Comparison of ENCODE assay signal across 1 cellular context in the genomic region with DNA sequence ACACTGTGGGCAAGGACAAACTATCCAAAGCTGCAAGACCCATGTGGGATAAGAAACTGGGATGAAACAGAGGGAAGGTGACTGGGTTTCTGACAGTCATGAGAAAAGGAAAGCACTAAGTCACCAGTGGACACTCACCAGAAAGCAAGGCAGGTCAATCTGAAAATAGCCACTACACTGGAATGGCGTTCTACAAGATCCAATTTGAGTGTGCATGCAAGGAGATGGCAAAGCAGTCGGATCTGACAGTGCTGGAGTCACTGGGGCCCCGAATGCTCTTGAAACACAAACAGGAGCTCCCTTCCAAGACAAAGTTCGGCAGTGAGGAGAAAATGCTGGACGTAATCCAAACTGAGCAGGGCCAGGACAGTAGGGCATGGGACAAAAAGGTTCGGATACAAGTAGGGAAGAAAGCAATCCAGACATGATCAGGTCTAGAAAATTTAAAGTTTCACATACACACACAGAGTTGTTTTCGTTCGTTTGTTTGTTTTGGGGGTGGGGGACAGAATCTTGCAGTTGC.
A peak's percentile ranks its signal among the peaks of the same experiment; 100 is the strongest.
TF ChIP-seq lines count a peak whose summit lies in the region.

No MANE protein-coding gene starts in this region.

TF ChIP-seq in HepG2, 621 proteins besides CTCF, POLR2A, EP300 and RAD21 (continued from another document):
- TF ChIP-seq, protein P1, sequence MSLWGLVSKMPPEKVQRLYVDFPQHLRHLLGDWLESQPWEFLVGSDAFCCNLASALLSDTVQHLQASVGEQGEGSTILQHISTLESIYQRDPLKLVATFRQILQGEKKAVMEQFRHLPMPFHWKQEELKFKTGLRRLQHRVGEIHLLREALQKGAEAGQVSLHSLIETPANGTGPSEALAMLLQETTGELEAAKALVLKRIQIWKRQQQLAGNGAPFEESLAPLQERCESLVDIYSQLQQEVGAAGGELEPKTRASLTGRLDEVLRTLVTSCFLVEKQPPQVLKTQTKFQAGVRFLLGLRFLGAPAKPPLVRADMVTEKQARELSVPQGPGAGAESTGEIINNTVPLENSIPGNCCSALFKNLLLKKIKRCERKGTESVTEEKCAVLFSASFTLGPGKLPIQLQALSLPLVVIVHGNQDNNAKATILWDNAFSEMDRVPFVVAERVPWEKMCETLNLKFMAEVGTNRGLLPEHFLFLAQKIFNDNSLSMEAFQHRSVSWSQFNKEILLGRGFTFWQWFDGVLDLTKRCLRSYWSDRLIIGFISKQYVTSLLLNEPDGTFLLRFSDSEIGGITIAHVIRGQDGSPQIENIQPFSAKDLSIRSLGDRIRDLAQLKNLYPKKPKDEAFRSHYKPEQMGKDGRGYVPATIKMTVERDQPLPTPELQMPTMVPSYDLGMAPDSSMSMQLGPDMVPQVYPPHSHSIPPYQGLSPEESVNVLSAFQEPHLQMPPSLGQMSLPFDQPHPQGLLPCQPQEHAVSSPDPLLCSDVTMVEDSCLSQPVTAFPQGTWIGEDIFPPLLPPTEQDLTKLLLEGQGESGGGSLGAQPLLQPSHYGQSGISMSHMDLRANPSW (CRISPR knock-in tag; IDR thresholded peaks at IDR 0.05; ENCODE audit: borderline replicate concordance): no peak
- TF ChIP-seq ZNF607 (CRISPR knock-in tag; IDR thresholded peaks at IDR 0.05; ENCODE audit: borderline replicate concordance) (no peak), SPEN (CRISPR knock-in tag; IDR thresholded peaks at IDR 0.05; ENCODE audit: low read depth) (peak; percentile 3; the same call in 1 of the 2 replicates), FUBP1 (CRISPR knock-in tag; IDR thresholded peaks at IDR 0.05; ENCODE audit: borderline replicate concordance) (no peak), NCOA1 (CRISPR knock-in tag; IDR thresholded peaks at IDR 0.05) (no peak), HDAC1 (CRISPR knock-in tag; IDR thresholded peaks at IDR 0.05) (peak; percentile 21; the same call in 1 of the 2 replicates), PBX2 (CRISPR knock-in tag; IDR thresholded peaks at IDR 0.05) (no peak), ZNF235 (CRISPR knock-in tag; IDR thresholded peaks at IDR 0.05; ENCODE audit: borderline replicate concordance) (no peak), NFE2 (CRISPR knock-in tag; IDR thresholded peaks at IDR 0.05) (no peak), SNAPC2 (CRISPR knock-in tag; IDR thresholded peaks at IDR 0.05) (0 out of 2 replicates have a peak, but pooled peaks have one; percentile 24), FOXA1 (IDR thresholded peaks at IDR 0.05) (no peak), FOXA1 (CRISPR knock-in tag; IDR thresholded peaks at IDR 0.05) (0 out of 2 replicates have a peak, but pooled peaks have one; percentile 8), TARDBP (CRISPR knock-in tag; IDR thresholded peaks at IDR 0.05) (no peak), SYNCRIP (IDR thresholded peaks at IDR 0.05; ENCODE audit: insufficient read depth, low read depth, low read length) (no peak), ARID5B (CRISPR knock-in tag; IDR thresholded peaks at IDR 0.05) (0 out of 2 replicates have a peak, but pooled peaks have one; percentile 6), PRDM10 (CRISPR knock-in tag; IDR thresholded peaks at IDR 0.05; ENCODE audit: low read depth) (no peak), ZNF788 (CRISPR knock-in tag; IDR thresholded peaks at IDR 0.05; ENCODE audit: borderline replicate concordance) (no peak), E2F5 (CRISPR knock-in tag; conservative IDR thresholded peaks at IDR 0.05) (no peak)
- TF ChIP-seq, protein P2, sequence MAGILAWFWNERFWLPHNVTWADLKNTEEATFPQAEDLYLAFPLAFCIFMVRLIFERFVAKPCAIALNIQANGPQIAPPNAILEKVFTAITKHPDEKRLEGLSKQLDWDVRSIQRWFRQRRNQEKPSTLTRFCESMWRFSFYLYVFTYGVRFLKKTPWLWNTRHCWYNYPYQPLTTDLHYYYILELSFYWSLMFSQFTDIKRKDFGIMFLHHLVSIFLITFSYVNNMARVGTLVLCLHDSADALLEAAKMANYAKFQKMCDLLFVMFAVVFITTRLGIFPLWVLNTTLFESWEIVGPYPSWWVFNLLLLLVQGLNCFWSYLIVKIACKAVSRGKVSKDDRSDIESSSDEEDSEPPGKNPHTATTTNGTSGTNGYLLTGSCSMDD (CRISPR knock-in tag; IDR thresholded peaks at IDR 0.05): no peak
TF ChIP-seq in HepG2: peak in this region for 7.
